ENCODE assay signal across 8 cellular contexts in genomic region chr1:45011837-45012638, GRCh38. TPM values are rescaled to one million over a fixed set of nuclear protein-coding genes. Genes with fewer than 3 reads are reported as not detected.
A peak's percentile ranks its signal among the peaks of the same experiment; 100 is the strongest.
DNase-seq lines count a peak whose midpoint lies in the region; ATAC-seq, FAIRE-seq and TF ChIP-seq lines count a peak whose summit lies in the region.

UROD (plus strand) TSS chr1:45012254; CDS start chr1:45012266, 12 bp downstream.

- peak; percentile 98 for TF ChIP-seq POLR2A in endothelial cell of umbilical vein (IDR thresholded peaks at IDR 0.05; ENCODE audit: low read depth, low read length)

- H2AFZ ChIP-seq in OCI-LY3 (ENCODE audit: low read depth, low read length), result peak within 1 kb of the TSS; percentile 96
- peak within 1 kb of the TSS; percentile 80 for H2AFZ ChIP-seq in endothelial cell of umbilical vein (ENCODE audit: low read depth, low read length)

- dilution Hi-C loops in endothelial cell of umbilical vein (cut with MboI; ENCODE audit: extremely low pct_ligation_motif_present, low sequenced_read_pairs), result no loop called here

- peak; percentile 94 for DNase-seq in COLO829 (ENCODE audit: low spot score)
- DNase-seq in activated CD8-positive, alpha-beta memory T cell treated with anti-CD3 and anti-CD28 coated beads, Interleukin-2, amount 50 U/mL, for 48 hours, result peak; percentile 88
- peak; percentile 97 for DNase-seq in endothelial cell of umbilical vein (ENCODE audit: low read depth, low spot score)
- peak; percentile 95 for DNase-seq in midbrain (lab: John Stamatoyannopoulos, UW)
- peak; percentile 65 to 76 for DNase-seq in stimulated activated CD8-positive, alpha-beta memory T cell treated with anti-CD3 and anti-CD28 coated beads, Interleukin-2, amount 100 ng/mL, for 1 hour (ENCODE audit: low read depth in 2 of 2)

- no peaks in the 10 kb centered on the region for H3K9me1 ChIP-seq in endothelial cell of umbilical vein (replicated peaks; ENCODE audit: control insufficient read depth, extremely low read depth, insufficient read depth, low read length)

- POLR2A ChIA-PET in endothelial cell of umbilical vein (lab: Charles Lee), result interaction anchor here (0.6 to 3.0 kb wide), 10 partner anchors 22 to 510 kb away, joined by 3 to 24 read pairs (median 4); partner anchors contain the start of genes CCDC163, EIF2B3, HPDL and MMACHC

- TF ChIP-seq CTCF in OCI-LY3 (IDR thresholded peaks at IDR 0.05; ENCODE audit: low read depth, low read length) (no peak), endothelial cell of umbilical vein (IDR thresholded peaks at IDR 0.05; ENCODE audit: extremely low read depth in 1 of 2, insufficient read depth in 1 of 2, low read depth in 1 of 2, low read length in 2 of 2) (no peak)

- H3K4me3 ChIP-seq in HUES6 (ENCODE audit: low read depth, low read length), result peak within 1 kb of the TSS; percentile 89
- H3K4me3 ChIP-seq in OCI-LY3 (ENCODE audit: low read length), result peak within 1 kb of the TSS; percentile 90
- peak within 1 kb of the TSS; percentile 70 to 94 (median 79) for H3K4me3 ChIP-seq in endothelial cell of umbilical vein (replicated peaks in 1 of 3; ENCODE audit: insufficient read depth in 1 of 3, low read depth in 1 of 3, low read length in 3 of 3)

- H3K36me3 ChIP-seq in HUES6 (ENCODE audit: control insufficient read depth, insufficient read depth, low read length), result peaks cover 46% of the 10 kb centered on the region
- H3K36me3 ChIP-seq in OCI-LY3 (replicated peaks; ENCODE audit: low read depth, low read length), result no peaks in the 10 kb centered on the region
- H3K36me3 ChIP-seq in endothelial cell of umbilical vein (ENCODE audit: control insufficient read depth in 2 of 2, extremely low read depth in 1 of 2, insufficient read depth in 2 of 2, low read length in 2 of 2), result peaks cover 12 to 30% of the 10 kb centered on the region in 2 experiments

- H3K4me1 ChIP-seq in HUES6 (ENCODE audit: control insufficient read depth, insufficient read depth, low read length), result peaks cover 19% of the 10 kb centered on the region
- peaks cover 16% of the 10 kb centered on the region for H3K4me1 ChIP-seq in OCI-LY3 (ENCODE audit: low read length)
- H3K4me1 ChIP-seq in endothelial cell of umbilical vein (ENCODE audit: control insufficient read depth, extremely low read depth, insufficient read depth, low read length), result peaks cover 28% of the 10 kb centered on the region

- H4K20me1 ChIP-seq in OCI-LY3 (ENCODE audit: insufficient read depth, low read length), result no peaks in the 10 kb centered on the region
- H4K20me1 ChIP-seq in endothelial cell of umbilical vein (replicated peaks; ENCODE audit: control insufficient read depth, extremely low read depth, insufficient read depth, low read length), result no peaks in the 10 kb centered on the region

- ATAC-seq in GM21390 (IDR thresholded peaks at IDR 0.05; ENCODE audit: unreplicated experiment), result peak; percentile 67

- BruUV-seq in endothelial cell of umbilical vein (replicated peaks; lab: Mats Ljungman, UMichigan), result TSS peak; percentile 74

- H3K27me3 ChIP-seq in HUES6 (ENCODE audit: control insufficient read depth, insufficient read depth, low read length) (no peaks in the 10 kb centered on the region), OCI-LY3 (ENCODE audit: low read depth, low read length) (no peaks in the 10 kb centered on the region), endothelial cell of umbilical vein (ENCODE audit: control insufficient read depth in 2 of 2, insufficient read depth in 2 of 2, low read length in 2 of 2) (no peaks in the 10 kb centered on the region)

- peak; percentile 99 for FAIRE-seq in endothelial cell of umbilical vein (lab: Jason Lieb, UNC)

- H3K27ac ChIP-seq in HUES6 (ENCODE audit: low read depth, low read length) (peak within 1 kb of the TSS; percentile 71), OCI-LY3 (ENCODE audit: low read length) (peak within 1 kb of the TSS; percentile 48), endothelial cell of umbilical vein (ENCODE audit: insufficient read depth, low read depth, low read length) (peak within 1 kb of the TSS; percentile 88)

- H3K4me2 ChIP-seq in OCI-LY3 (ENCODE audit: low read length) (peak within 1 kb of the TSS; percentile 92), endothelial cell of umbilical vein (ENCODE audit: insufficient read depth, low read length) (peak within 1 kb of the TSS; percentile 97)

- H3K9me3 ChIP-seq in HUES6 (ENCODE audit: control insufficient read depth, insufficient read depth, low read depth, low read length), result no peaks in the 10 kb centered on the region
- H3K9me3 ChIP-seq in OCI-LY3 (ENCODE audit: insufficient read depth, low read length), result no peaks in the 10 kb centered on the region
- H3K9me3 ChIP-seq in endothelial cell of umbilical vein (replicated peaks; ENCODE audit: control insufficient read depth, insufficient read depth, low read length), result no peaks in the 10 kb centered on the region

- H3K9ac ChIP-seq in HUES6 (ENCODE audit: low read length) (peak within 1 kb of the TSS; percentile 69), OCI-LY3 (ENCODE audit: low read length) (peak within 1 kb of the TSS; percentile 66), endothelial cell of umbilical vein (replicated peaks; ENCODE audit: extremely low read depth, insufficient read depth, low read length) (peak within 1 kb of the TSS; percentile 94)

- CTCF ChIA-PET in endothelial cell of umbilical vein (lab: Charles Lee), result interaction anchor here (0.5 to 12.8 kb wide), 20 partner anchors 12 to 558 kb away, joined by 3 to 556 read pairs (median 6); partner anchors contain the start of genes BEST4, BTBD19, EIF2B3 and MUTYH

- H3K79me2 ChIP-seq in OCI-LY3 (ENCODE audit: low read length) (no peaks in the 10 kb centered on the region; the same call in 1 of the 2 replicates), endothelial cell of umbilical vein (ENCODE audit: control insufficient read depth, insufficient read depth, low read length) (peaks cover 22% of the 10 kb centered on the region)

- intact Hi-C loops in endothelial cell of umbilical vein (cut with micrococcal nuclease), result loop anchor here (1.0 to 10.0 kb wide), 7 partner anchors 26 to 328 kb away; partner anchors contain the start of genes EIF2B3, MUTYH, RNU5D-1 and TOE1

TF ChIP-seq in endothelial cell of umbilical vein, 7 proteins besides CTCF, POLR2A, EP300 and RAD21:
- TF ChIP-seq GATA2 (IDR thresholded peaks at IDR 0.05; ENCODE audit: insufficient read depth, insufficient read length, low read depth, low read length), result no peak
- TF ChIP-seq POLR2AphosphoS5 (IDR thresholded peaks at IDR 0.05; ENCODE audit: insufficient read depth, low read depth, low read length), result peak; percentile 92
- TF ChIP-seq EZH2 (IDR thresholded peaks at IDR 0.05; ENCODE audit: borderline replicate concordance, low read depth, low read length, severe bottlenecking), result no peak
- TF ChIP-seq MAX (IDR thresholded peaks at IDR 0.05; ENCODE audit: insufficient read depth, insufficient read length), result peak; percentile 81
- TF ChIP-seq MYC (IDR thresholded peaks at IDR 0.05; ENCODE audit: low read depth, low read length), result no peak
- TF ChIP-seq FOS (IDR thresholded peaks at IDR 0.05; ENCODE audit: borderline replicate concordance, insufficient read depth, low read length), result no peak
- TF ChIP-seq JUN (IDR thresholded peaks at IDR 0.05; ENCODE audit: borderline replicate concordance, insufficient read depth, insufficient read length, low read depth), result no peak
TF ChIP-seq in endothelial cell of umbilical vein: peak in this region for 2.

RNA-seq across cellular contexts. Expression of gene UROD, which starts in this region (rescaled TPM):
- 187 and 192 TPM in 2 replicates for total RNA-seq in endothelial cell of umbilical vein
- 636 and 661 TPM in 2 replicates for polyA plus RNA-seq in endothelial cell of umbilical vein
- polyA plus RNA-seq in endothelial cell of umbilical vein (2011; cell fraction: cytosol; rRNA removed), result 439 and 454 TPM in 2 replicates
- polyA plus RNA-seq in endothelial cell of umbilical vein (2011; cell fraction: nucleus; rRNA removed), result 684 and 752 TPM in 2 replicates
- polyA plus RNA-seq in endothelial cell of umbilical vein (2012), result 165 and 193 TPM in 2 replicates
- polyA minus RNA-seq in endothelial cell of umbilical vein, result 334 and 362 TPM in 2 replicates
- 47.6 TPM for polyA minus RNA-seq in endothelial cell of umbilical vein (2011; cell fraction: cytosol; rRNA and poly(A)+ RNA removed)
- polyA minus RNA-seq in endothelial cell of umbilical vein (2011; cell fraction: nucleus; rRNA and poly(A)+ RNA removed), result 106 and 120 TPM in 2 replicates

Comparison
In these comparisons a context has a peak if more than half of its experiments do, and no peak if none do; other contexts are left out.
1. Peak in every context shown above with its lines: DNase-seq, ATAC-seq, H3K4me3 ChIP-seq and H3K27ac ChIP-seq.